Comparison of ENCODE assay signal across 18 cellular contexts in genomic region chr2:234615643-234616356, GRCh38.
"Had no signal": no experiment of that assay in that cellular context is flagged by ENCODE, and none has a peak within 500 bp of the region (broad histone marks: within the 10 kb centered on the region; RNA-seq: fewer than 3 reads in every experiment).

No MANE protein-coding gene starts in this region.

- H3K27me3 ChIP-seq: gastrocnemius medialis, sigmoid colon, upper lobe of right lung had no signal

- H3K27ac ChIP-seq: epithelial cell of prostate, gastrocnemius medialis, sigmoid colon, spleen, thoracic aorta, upper lobe of right lung, WERI-Rb-1 had no signal

- H3K4me3 ChIP-seq: gastrocnemius medialis, sigmoid colon, spleen, thoracic aorta, upper lobe of right lung had no signal

- DNase-seq: activated CD4-positive, alpha-beta T cell treated with anti-CD3 and anti-CD28 coated beads for 1 hour; activated CD4-positive, alpha-beta T cell treated with anti-CD3 and anti-CD28 coated beads, Interleukin-2, amount 50 U/mL, for 48 hours; activated naive CD8-positive, alpha-beta T cell treated with anti-CD3 and anti-CD28 coated beads for 36 hours; caudate nucleus; endodermal cell; gastrocnemius medialis; kidney; left ventricle myocardium superior; sigmoid colon; spleen; stimulated activated CD4-positive, alpha-beta T cell treated with anti-CD3 and anti-CD28 coated beads, Interleukin-4, amount 100 ng/mL, for 4 hours; SW 1271; T-helper 2 cell; upper lobe of right lung; WERI-Rb-1 had no signal

- H3K4me1 ChIP-seq: gastrocnemius medialis, sigmoid colon, upper lobe of right lung had no signal

- H3K9me3 ChIP-seq: gastrocnemius medialis, thoracic aorta, upper lobe of right lung had no signal

- ATAC-seq: gastrocnemius medialis; left ventricle myocardium superior; stimulated activated memory B cell treated with anti-CD40 and anti-IgM and Interleukin-4, amounts not matched to agents 10 μg/mL and 1 μg/mL and 100 μg/mL, for 72 hours; upper lobe of right lung had no signal

- H3K36me3 ChIP-seq: gastrocnemius medialis, sigmoid colon, spleen, thoracic aorta, upper lobe of right lung, WERI-Rb-1 had no signal
